Comparison of ENCODE assay signal across 25 cellular contexts in the genomic region with DNA sequence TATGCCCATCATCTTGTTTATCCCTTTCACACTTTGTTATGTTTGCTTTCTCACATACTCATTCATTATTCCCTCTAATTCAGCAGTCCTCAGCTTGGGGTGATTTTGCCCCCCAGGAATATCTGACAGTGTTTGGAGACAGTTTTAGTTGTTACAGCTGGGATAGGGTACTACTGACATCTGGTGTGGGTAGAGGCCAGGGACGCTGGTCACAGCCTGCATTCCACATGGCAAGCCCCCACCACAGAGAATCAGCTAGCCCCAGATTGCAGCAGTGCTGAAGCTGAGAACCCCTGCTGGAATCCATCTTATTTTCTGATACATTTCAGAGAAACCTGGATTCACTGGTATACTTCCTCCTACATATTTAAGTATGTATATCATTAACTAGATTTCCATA.
"Had no signal": no experiment of that assay in that cellular context is flagged by ENCODE, and none has a peak within 500 bp of the region (broad histone marks: within the 10 kb centered on the region; RNA-seq: fewer than 3 reads in every experiment).

No MANE protein-coding gene starts in this region.

- H3K9me3 ChIP-seq: ascending aorta had no signal

- ATAC-seq: activated CD8-positive, alpha-beta T cell treated with anti-CD3 and anti-CD28 coated beads for 36 hours; activated naive CD8-positive, alpha-beta T cell treated with anti-CD3 and anti-CD28 coated beads, Interleukin-2, amount 50 U/mL, for 24 hours had no signal

- H3K4me1 ChIP-seq: ascending aorta had no signal

- H3K4me3 ChIP-seq: ascending aorta had no signal

- H3K27ac ChIP-seq: ascending aorta, VCaP had no signal

- H3K36me3 ChIP-seq: ascending aorta had no signal

- H3K27me3 ChIP-seq: ascending aorta had no signal

- FAIRE-seq: bronchial epithelial cell had no signal

- DNase-seq: activated B cell treated with CpG ODN at 0.5 μM for 24 hours; activated CD4-positive, alpha-beta memory T cell treated with anti-CD3 and anti-CD28 coated beads for 36 hours; activated CD4-positive, alpha-beta T cell treated with anti-CD3 and anti-CD28 coated beads for 4 hours; activated CD4-positive, alpha-beta T cell treated with anti-CD3 and anti-CD28 coated beads, Interleukin-2, amount 10 ng/mL, durations not matched to agents 24 days and 14 days; activated CD4-positive, alpha-beta T cell treated with anti-CD3 and anti-CD28 coated beads, Interleukin-2, amount 50 U/mL, for 1 hour; activated CD4-positive, alpha-beta T cell treated with anti-CD3 and anti-CD28 coated beads, Interleukin-2, amount 50 U/mL, for 4 hours; activated CD4-positive, CD25-positive, alpha-beta regulatory T cell treated with anti-CD3 and anti-CD28 coated beads, Interleukin-2, amount 50 U/mL, for 72 hours; activated CD8-positive, alpha-beta memory T cell treated with anti-CD3 and anti-CD28 coated beads, Interleukin-2, amount 50 U/mL, for 48 hours; activated CD8-positive, alpha-beta T cell treated with anti-CD3 and anti-CD28 coated beads for 36 hours; activated effector memory CD4-positive, alpha-beta T cell treated with Interleukin-2 at 50 U/mL for 16 hours; activated gamma-delta T cell; activated naive CD4-positive, alpha-beta T cell treated with anti-CD3 and anti-CD28 coated beads, Interleukin-2, amount 10 ng/mL, durations not matched to agents 7 days and 5 days; activated naive CD4-positive, alpha-beta T cell treated with Interleukin-2 at 50 U/mL for 16 hours; activated naive CD8-positive, alpha-beta T cell treated with anti-CD3 and anti-CD28 coated beads, Interleukin-2, amount 10 ng/mL, durations not matched to agents 7 days and 5 days; activated naive CD8-positive, alpha-beta T cell treated with anti-CD3 and anti-CD28 coated beads, Interleukin-2, amount 50 U/mL, for 24 hours; activated T-cell treated with anti-CD3 and anti-CD28 coated beads, Interleukin-2, amount 50 U/mL, for 24 hours; activated T-cell treated with anti-CD3 and anti-CD28 coated beads, Interleukin-2, amount 50 U/mL, for 48 hours; amygdala; anterior cingulate cortex; central memory CD4-positive, alpha-beta T cell; T-helper 2 cell; T-helper 9 cell had no signal
